In the genomic region with DNA sequence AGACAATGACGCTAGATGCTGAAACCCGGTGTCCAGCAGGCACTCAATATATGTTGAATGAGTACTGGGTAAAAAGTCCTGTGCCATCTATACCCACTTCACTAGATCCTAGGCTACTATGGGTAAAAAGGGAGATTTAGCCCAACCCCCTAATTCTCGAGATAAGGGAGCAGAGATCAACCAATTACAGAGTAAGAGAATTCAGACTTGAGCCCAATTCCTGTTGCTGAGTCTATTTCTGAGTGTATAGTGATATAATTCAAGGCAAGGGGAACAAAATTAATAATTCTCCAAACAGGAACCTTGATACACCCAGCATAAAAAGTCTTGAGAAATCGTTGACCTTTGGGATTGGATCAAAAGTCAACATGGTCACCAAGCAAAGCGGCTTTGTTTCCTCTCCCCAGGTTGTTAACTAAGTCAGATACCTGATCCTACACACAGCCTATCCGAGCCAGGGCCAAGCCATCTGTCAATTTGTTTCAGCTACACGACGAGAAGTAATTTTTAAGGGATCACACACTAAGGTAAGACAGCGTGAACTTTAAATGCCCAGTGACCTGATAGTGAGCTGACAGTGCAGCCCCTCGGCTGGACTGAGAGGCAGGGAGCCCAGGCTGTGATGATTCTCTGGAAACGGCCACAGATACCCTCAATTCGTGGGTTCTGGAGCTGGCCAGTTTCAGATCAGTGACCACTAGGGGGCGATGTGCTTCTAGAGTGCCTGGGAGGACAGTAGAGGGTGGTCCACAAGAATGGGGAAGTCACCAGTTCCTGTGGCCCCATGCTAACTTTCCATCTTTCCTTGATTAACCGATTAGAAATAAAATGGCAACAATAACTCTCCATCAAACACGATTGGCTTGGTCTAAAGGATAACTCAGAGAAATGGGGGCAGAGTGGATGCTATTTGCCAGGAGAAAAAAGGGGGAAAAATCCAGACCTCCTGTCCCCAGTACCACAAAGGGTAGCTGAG, we compare ENCODE assay signal across 8 cellular contexts. TPM values are rescaled to one million over a fixed set of nuclear protein-coding genes. Genes with fewer than 3 reads are reported as not detected.
DNase-seq lines count a peak whose midpoint lies in the region; ATAC-seq lines count a peak whose summit lies in the region.

No MANE protein-coding gene starts in this region.

- intact Hi-C loops in activated T-helper 2 cell treated with anti-CD3 and anti-CD28 coated beads, Interferon-gamma antibody, Interleukin-2, Interleukin-4, amounts not matched to agents 10 μg/mL and 5 μg/mL and 100 μg/mL, durations not matched to agents 14 hours and 24 hours and 36 hours (cut with micrococcal nuclease): no loop called here
- intact Hi-C loops in posterior cingulate gyrus (cut with DNase I): no loop called here

- no peak for ATAC-seq in CD4-positive, CD25-positive, alpha-beta regulatory T cell (ENCODE audit: low read depth in 2 of 2)
- ATAC-seq in HG03342 (IDR thresholded peaks at IDR 0.05; ENCODE audit: unreplicated experiment) (peak; percentile 47), HG02885 (IDR thresholded peaks at IDR 0.05; ENCODE audit: poor library complexity, unreplicated experiment) (no peak), GM21737 (IDR thresholded peaks at IDR 0.05; ENCODE audit: unreplicated experiment) (no peak)

- no peaks in the 10 kb centered on the region for H3K27me3 Mint-ChIP-seq in CD4-positive, CD25-positive, alpha-beta regulatory T cell
- H3K27me3 Mint-ChIP-seq in activated T-helper 2 cell treated with anti-CD3 and anti-CD28 coated beads, Interferon-gamma antibody, Interleukin-2, Interleukin-4, amounts not matched to agents 10 μg/mL and 5 μg/mL and 100 μg/mL, durations not matched to agents 14 hours and 24 hours and 36 hours (ENCODE audit: low read depth): peaks cover 29% of the 10 kb centered on the region

- no peak overlapping the region for H3K27ac ChIP-seq in CD4-positive, CD25-positive, alpha-beta regulatory T cell (ENCODE audit: insufficient read depth, low read length, poor library complexity, severe bottlenecking)

- H3K9me3 Mint-ChIP-seq in CD4-positive, CD25-positive, alpha-beta regulatory T cell: no peaks in the 10 kb centered on the region
- no peaks in the 10 kb centered on the region for H3K9me3 Mint-ChIP-seq in activated T-helper 2 cell treated with anti-CD3 and anti-CD28 coated beads, Interferon-gamma antibody, Interleukin-2, Interleukin-4, amounts not matched to agents 10 μg/mL and 5 μg/mL and 100 μg/mL, durations not matched to agents 14 hours and 24 hours and 36 hours

- H3K27me3 ChIP-seq in CD4-positive, CD25-positive, alpha-beta regulatory T cell (ENCODE audit: control insufficient read depth, insufficient read depth, low read length): peaks cover 3% of the 10 kb centered on the region

- H3K36me3 Mint-ChIP-seq in CD4-positive, CD25-positive, alpha-beta regulatory T cell: peaks cover 12% of the 10 kb centered on the region
- H3K36me3 Mint-ChIP-seq in activated T-helper 2 cell treated with anti-CD3 and anti-CD28 coated beads, Interferon-gamma antibody, Interleukin-2, Interleukin-4, amounts not matched to agents 10 μg/mL and 5 μg/mL and 100 μg/mL, durations not matched to agents 14 hours and 24 hours and 36 hours (ENCODE audit: low read depth): no peaks in the 10 kb centered on the region

- no peak overlapping the region for H3K4me3 ChIP-seq in CD4-positive, CD25-positive, alpha-beta regulatory T cell (ENCODE audit: low read depth, low read length)

- H3K36me3 ChIP-seq in CD4-positive, CD25-positive, alpha-beta regulatory T cell (ENCODE audit: control insufficient read depth, insufficient read depth, low read length): no peaks in the 10 kb centered on the region

- DNase-seq in CD4-positive, CD25-positive, alpha-beta regulatory T cell: peak; percentile 16 to 56 (median 44)
- DNase-seq in RKO (ENCODE audit: low spot score) (peak; percentile 12), globus pallidus (ENCODE audit: low spot score) (peak; percentile 73), posterior cingulate gyrus (peak in 6 of 10 donors; percentile 44 to 92 (median 66))
- DNase-seq in activated T-helper 2 cell treated with anti-CD3 and anti-CD28 coated beads, Interferon-gamma antibody, Interleukin-2, Interleukin-4, amounts not matched to agents 10 μg/mL and 5 μg/mL and 100 μg/mL, durations not matched to agents 14 hours and 24 hours and 36 hours (ENCODE audit: low spot score): peak; percentile 20

- no peaks in the 10 kb centered on the region for H3K9me3 ChIP-seq in CD4-positive, CD25-positive, alpha-beta regulatory T cell (ENCODE audit: control insufficient read depth in 2 of 2, low read length in 2 of 2)

- peaks cover 0 to 19% (median 6%) of the 10 kb centered on the region in 4 donors for H3K4me1 Mint-ChIP-seq in CD4-positive, CD25-positive, alpha-beta regulatory T cell
- peaks cover 7% of the 10 kb centered on the region for H3K4me1 Mint-ChIP-seq in activated T-helper 2 cell treated with anti-CD3 and anti-CD28 coated beads, Interferon-gamma antibody, Interleukin-2, Interleukin-4, amounts not matched to agents 10 μg/mL and 5 μg/mL and 100 μg/mL, durations not matched to agents 14 hours and 24 hours and 36 hours (ENCODE audit: low read depth)

- no peak overlapping the region for H3K4me3 Mint-ChIP-seq in CD4-positive, CD25-positive, alpha-beta regulatory T cell
- H3K4me3 Mint-ChIP-seq in activated T-helper 2 cell treated with anti-CD3 and anti-CD28 coated beads, Interferon-gamma antibody, Interleukin-2, Interleukin-4, amounts not matched to agents 10 μg/mL and 5 μg/mL and 100 μg/mL, durations not matched to agents 14 hours and 24 hours and 36 hours (ENCODE audit: low read depth): no peak overlapping the region

- peak overlapping the region in 1 of 3 donors; percentile 34 for H3K27ac Mint-ChIP-seq in CD4-positive, CD25-positive, alpha-beta regulatory T cell
- H3K27ac Mint-ChIP-seq in activated T-helper 2 cell treated with anti-CD3 and anti-CD28 coated beads, Interferon-gamma antibody, Interleukin-2, Interleukin-4, amounts not matched to agents 10 μg/mL and 5 μg/mL and 100 μg/mL, durations not matched to agents 14 hours and 24 hours and 36 hours: no peak overlapping the region

- H3K4me1 ChIP-seq in CD4-positive, CD25-positive, alpha-beta regulatory T cell (ENCODE audit: control insufficient read depth, insufficient read depth, low read length, poor library complexity, severe bottlenecking): no peaks in the 10 kb centered on the region

RNA-seq across cellular contexts. Expression of gene SLC22A23, which starts 46.2 kb away (rescaled TPM):
- 6.3 TPM for total RNA-seq in CD4-positive, CD25-positive, alpha-beta regulatory T cell
- under 1 TPM; 0.24 to 0.73 (median 0.51) TPM for polyA plus RNA-seq in CD4-positive, CD25-positive, alpha-beta regulatory T cell
- total RNA-seq in activated T-helper 2 cell treated with anti-CD3 and anti-CD28 coated beads, Interferon-gamma antibody, Interleukin-2, Interleukin-4, amounts not matched to agents 10 μg/mL and 5 μg/mL and 100 μg/mL, durations not matched to agents 14 hours and 24 hours and 36 hours: 0.07 TPM in 1 of 2 replicates, not detected in the other

Comparison
In these comparisons a context has a peak if more than half of its experiments do, and no peak if none do; other contexts are left out.
1. DNase-seq: peak in every context shown above with its lines; median percentile 73 in globus pallidus; 66 in posterior cingulate gyrus; 44 in CD4-positive, CD25-positive, alpha-beta regulatory T cell; 20 in activated T-helper 2 cell treated with anti-CD3 and anti-CD28 coated beads, Interferon-gamma antibody, Interleukin-2, Interleukin-4, amounts not matched to agents 10 μg/mL and 5 μg/mL and 100 μg/mL, durations not matched to agents 14 hours and 24 hours and 36 hours; 12 in RKO.